Comparison of ENCODE assay signal across 22 cellular contexts in the genomic region with DNA sequence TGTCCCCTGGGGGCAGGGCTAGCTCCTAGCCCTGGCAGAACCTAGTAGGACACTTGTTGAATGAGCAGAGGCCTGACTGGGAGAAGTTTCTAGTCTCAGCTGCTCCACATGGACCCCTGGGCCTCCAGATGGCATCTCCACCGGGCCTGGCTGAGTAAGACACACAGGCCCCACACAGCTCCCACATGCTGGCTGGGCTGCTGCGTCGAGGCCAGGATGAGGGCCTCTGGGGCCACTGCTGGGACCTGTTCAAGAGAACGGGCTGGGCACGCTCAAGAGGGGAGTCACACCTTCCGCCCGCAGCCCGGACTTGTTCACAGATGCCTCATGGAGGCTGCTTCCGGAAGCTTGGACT. TPM values are rescaled to one million over a fixed set of nuclear protein-coding genes. Genes with fewer than 3 reads are reported as not detected.
DNase-seq lines count a peak whose midpoint lies in the region; ATAC-seq, FAIRE-seq and TF ChIP-seq lines count a peak whose summit lies in the region.
"Had no signal": no experiment of that assay in that cellular context is flagged by ENCODE, and none has a peak within 500 bp of the region (broad histone marks: within the 10 kb centered on the region; RNA-seq: fewer than 3 reads in every experiment).

No MANE protein-coding gene starts in this region.

- intact Hi-C loops in Right ventricle myocardium inferior (cut with DNase I) (no loop called here), heart left ventricle (cut with DNase I) (no loop called here), vagina (cut with DNase I) (no loop called here)
- intact Hi-C loops in activated T-helper 2 cell treated with anti-CD3 and anti-CD28 coated beads, Interferon-gamma antibody, Interleukin-2, Interleukin-4, amounts not matched to agents 10 μg/mL and 5 μg/mL and 100 μg/mL, durations not matched to agents 14 hours and 24 hours and 36 hours (cut with micrococcal nuclease): no loop called here

- no peaks in the 10 kb centered on the region for H3K9me3 ChIP-seq in heart left ventricle
- H3K9me3 ChIP-seq in keratinocyte (ENCODE audit: control insufficient read depth, low read depth, low read length): no peaks in the 10 kb centered on the region
- no peaks in the 10 kb centered on the region for H3K9me3 ChIP-seq in vagina
- H3K9me3 ChIP-seq: psoas muscle, testis had no signal

- ATAC-seq in Right ventricle myocardium inferior (no peak), heart left ventricle (no peak), HG03460 (IDR thresholded peaks at IDR 0.05; ENCODE audit: unreplicated experiment) (no peak), GM21447 (IDR thresholded peaks at IDR 0.05; ENCODE audit: unreplicated experiment) (no peak)
- ATAC-seq: activated T-cell treated with anti-CD3 and anti-CD28 coated beads, Interleukin-2, amount 50 U/mL, for 4 hours had no signal

- no peak overlapping the region for H3K9ac ChIP-seq in keratinocyte (ENCODE audit: control insufficient read depth, extremely low read depth, insufficient read depth, low read length)

- H3K4me1 ChIP-seq in heart left ventricle (no peaks in the 10 kb centered on the region), keratinocyte (ENCODE audit: control insufficient read depth, extremely low read depth, insufficient read depth, low read length) (peaks cover 31% of the 10 kb centered on the region), vagina (peaks cover 28% of the 10 kb centered on the region)

- H3K36me3 Mint-ChIP-seq in activated T-helper 2 cell treated with anti-CD3 and anti-CD28 coated beads, Interferon-gamma antibody, Interleukin-2, Interleukin-4, amounts not matched to agents 10 μg/mL and 5 μg/mL and 100 μg/mL, durations not matched to agents 14 hours and 24 hours and 36 hours (ENCODE audit: low read depth): no peaks in the 10 kb centered on the region
- H3K36me3 Mint-ChIP-seq: brain, naive B cell had no signal

- CTCF ChIA-PET in RWPE1 (lab: Yijun Ruan, JAX): interaction anchor here (1.6 kb wide), 1 partner anchor 91 kb away, joined by 4 read pairs; no protein-coding TSS in a partner anchor

- no peaks in the 10 kb centered on the region for H3K27me3 Mint-ChIP-seq in activated T-helper 2 cell treated with anti-CD3 and anti-CD28 coated beads, Interferon-gamma antibody, Interleukin-2, Interleukin-4, amounts not matched to agents 10 μg/mL and 5 μg/mL and 100 μg/mL, durations not matched to agents 14 hours and 24 hours and 36 hours (ENCODE audit: low read depth)
- H3K27me3 Mint-ChIP-seq: activated CD4-positive, alpha-beta T cell treated with anti-CD3 and anti-CD28 coated beads, Interleukin-2, amount 10 ng/mL, durations not matched to agents 7 days and 5 days; naive B cell had no signal

- TF ChIP-seq POLR2A in heart left ventricle (IDR thresholded peaks at IDR 0.05) (no peak), vagina (IDR thresholded peaks at IDR 0.05) (no peak)

- WGBS in heart left ventricle, 4 donors: 84 to 96% (median 94%) methylated on average over 4 to 9 of the region's 9 CpGs

- H3K27ac Mint-ChIP-seq in activated T-helper 2 cell treated with anti-CD3 and anti-CD28 coated beads, Interferon-gamma antibody, Interleukin-2, Interleukin-4, amounts not matched to agents 10 μg/mL and 5 μg/mL and 100 μg/mL, durations not matched to agents 14 hours and 24 hours and 36 hours: no peak overlapping the region

- H3K27ac ChIP-seq in heart left ventricle (no peak overlapping the region), RWPE1 (peak overlapping the region; percentile 92), keratinocyte (ENCODE audit: control insufficient read depth, insufficient read depth, low read length) (peak overlapping the region; percentile 22), vagina (peak overlapping the region; percentile 20)
- H3K27ac ChIP-seq: testis had no signal

- no peak for FAIRE-seq in keratinocyte (lab: Jason Lieb, UNC)

- H3K4me2 ChIP-seq in keratinocyte (ENCODE audit: control insufficient read depth, extremely low read depth, insufficient read depth, low read depth, low read length): peak overlapping the region; percentile 37

- no peak overlapping the region for H3K4me3 ChIP-seq in heart left ventricle
- peak overlapping the region in 1 of 3 experiments; percentile 26 for H3K4me3 ChIP-seq in keratinocyte (ENCODE audit: control insufficient read depth in 2 of 3, extremely low read depth in 1 of 3, insufficient read depth in 2 of 3, low read depth in 1 of 3, low read length in 3 of 3)
- H3K4me3 ChIP-seq in vagina: no peak overlapping the region
- H3K4me3 ChIP-seq: psoas muscle, testis had no signal

- DNase-seq in Right ventricle myocardium inferior (ENCODE audit: missing footprints) (peak; percentile 66), heart left ventricle (no peak), RWPE1 (ENCODE audit: low spot score) (no peak), keratinocyte (ENCODE audit: low read depth, low spot score) (peak; percentile 74), vagina (ENCODE audit: extremely low spot score in 2 of 2) (no peak)
- DNase-seq in activated T-helper 2 cell treated with anti-CD3 and anti-CD28 coated beads, Interferon-gamma antibody, Interleukin-2, Interleukin-4, amounts not matched to agents 10 μg/mL and 5 μg/mL and 100 μg/mL, durations not matched to agents 14 hours and 24 hours and 36 hours (ENCODE audit: low spot score): no peak
- DNase-seq: activated naive CD4-positive, alpha-beta T cell treated with Interleukin-2 at 50 U/mL for 16 hours; activated T-cell treated with anti-CD3 and anti-CD28 coated beads, Interleukin-2, amount 50 U/mL, for 4 hours; naive B cell; NCI-H2081 treated with DMSO at 0.1 percent for 48 hours; occipital lobe; stimulated activated naive CD8-positive, alpha-beta T cell treated with anti-CD3 and anti-CD28 coated beads, Interleukin-15, Interleukin-2, amounts not matched to agents 100 U/mL and 50 U/mL, for 24 hours; testis; WERI-Rb-1 had no signal

- no peaks in the 10 kb centered on the region for H3K9me1 ChIP-seq in keratinocyte (ENCODE audit: control insufficient read depth, extremely low read depth, insufficient read depth, low read length)

- POLR2A ChIA-PET in RWPE1 (lab: Yijun Ruan, JAX; ENCODE audit: low non-redundant PET): no interaction called here

- H3K4me3 Mint-ChIP-seq in activated T-helper 2 cell treated with anti-CD3 and anti-CD28 coated beads, Interferon-gamma antibody, Interleukin-2, Interleukin-4, amounts not matched to agents 10 μg/mL and 5 μg/mL and 100 μg/mL, durations not matched to agents 14 hours and 24 hours and 36 hours (ENCODE audit: low read depth): no peak overlapping the region
- H3K4me3 Mint-ChIP-seq: activated CD4-positive, alpha-beta T cell treated with anti-CD3 and anti-CD28 coated beads, Interleukin-2, amount 10 ng/mL, durations not matched to agents 7 days and 5 days; activated T-cell treated with anti-CD3 and anti-CD28 coated beads, Interleukin-2, amount 50 U/mL, for 4 hours; brain; naive B cell had no signal

- no peak for TF ChIP-seq CTCF in heart left ventricle (IDR thresholded peaks at IDR 0.05)
- TF ChIP-seq CTCF in RWPE1 (conservative IDR thresholded peaks at IDR 0.05; ENCODE audit: low read depth): no peak
- no peak for TF ChIP-seq CTCF in keratinocyte (optimal IDR thresholded peaks at IDR 0.05 in 1 of 3, IDR thresholded peaks at IDR 0.05 in 1 of 3, conservative IDR thresholded peaks at IDR 0.05 in 1 of 3; ENCODE audit: extremely low read depth in 1 of 3, insufficient read depth in 2 of 3, low read length in 3 of 3)
- no peak for TF ChIP-seq CTCF in vagina (IDR thresholded peaks at IDR 0.05)

- no peaks in the 10 kb centered on the region for H3K79me2 ChIP-seq in keratinocyte (ENCODE audit: control insufficient read depth, insufficient read depth, low read length)

- H3K27me3 ChIP-seq in heart left ventricle: no peaks in the 10 kb centered on the region
- H3K27me3 ChIP-seq in keratinocyte (ENCODE audit: control insufficient read depth, extremely low read depth, insufficient read depth, low read length): no peaks in the 10 kb centered on the region
- H3K27me3 ChIP-seq in vagina: no peaks in the 10 kb centered on the region
- H3K27me3 ChIP-seq: testis had no signal

- no peaks in the 10 kb centered on the region for H3K36me3 ChIP-seq in heart left ventricle
- H3K36me3 ChIP-seq in keratinocyte (ENCODE audit: control insufficient read depth in 2 of 2, extremely low read depth in 1 of 2, insufficient read depth in 2 of 2, low read length in 2 of 2): peaks cover 0 to 1% of the 10 kb centered on the region in 2 experiments
- no peaks in the 10 kb centered on the region for H3K36me3 ChIP-seq in vagina
- H3K36me3 ChIP-seq: WERI-Rb-1 had no signal

- H4K20me1 ChIP-seq in keratinocyte (ENCODE audit: control insufficient read depth, extremely low read depth, insufficient read depth, low read length): no peaks in the 10 kb centered on the region

- H2AFZ ChIP-seq in keratinocyte (ENCODE audit: control insufficient read depth, low read length): peak overlapping the region; percentile 49

- H3K4me1 Mint-ChIP-seq in activated T-helper 2 cell treated with anti-CD3 and anti-CD28 coated beads, Interferon-gamma antibody, Interleukin-2, Interleukin-4, amounts not matched to agents 10 μg/mL and 5 μg/mL and 100 μg/mL, durations not matched to agents 14 hours and 24 hours and 36 hours (ENCODE audit: low read depth): no peaks in the 10 kb centered on the region
- H3K4me1 Mint-ChIP-seq: activated CD4-positive, alpha-beta T cell treated with anti-CD3 and anti-CD28 coated beads, Interleukin-2, amount 10 ng/mL, durations not matched to agents 7 days and 5 days had no signal

- no peaks in the 10 kb centered on the region for H3K9me3 Mint-ChIP-seq in activated T-helper 2 cell treated with anti-CD3 and anti-CD28 coated beads, Interferon-gamma antibody, Interleukin-2, Interleukin-4, amounts not matched to agents 10 μg/mL and 5 μg/mL and 100 μg/mL, durations not matched to agents 14 hours and 24 hours and 36 hours
- H3K9me3 Mint-ChIP-seq: activated CD4-positive, alpha-beta T cell treated with anti-CD3 and anti-CD28 coated beads, Interleukin-2, amount 10 ng/mL, durations not matched to agents 7 days and 5 days; activated T-cell treated with anti-CD3 and anti-CD28 coated beads, Interleukin-2, amount 50 U/mL, for 4 hours; naive B cell had no signal

- dilution Hi-C loops in keratinocyte (cut with MboI; ENCODE audit: extremely low pct_ligation_motif_present, low sequenced_read_pairs): no loop called here

RNA-seq across cellular contexts. Expression of gene HGFAC, which starts 4.2 kb away (rescaled TPM):
- total RNA-seq in Right ventricle myocardium inferior (1.5 TPM), heart left ventricle (under 1 TPM in 5 of 9 donors, not detected in 4; 0.19 to 0.65 (median 0.47) TPM), vagina (not detected)
- polyA plus RNA-seq in heart left ventricle (under 1 TPM; 0.11 to 0.73 TPM), keratinocyte (not detected in 3 replicates)
- polyA plus RNA-seq in keratinocyte (2011; ENCODE audit: low read depth): not detected
- polyA plus RNA-seq in keratinocyte (2011; cell fraction: cytosol; rRNA removed): not detected in 2 replicates
- polyA plus RNA-seq in keratinocyte (2011; cell fraction: nucleus; rRNA removed): not detected in 2 replicates
- not detected in 2 replicates for polyA plus RNA-seq in keratinocyte (2012; ENCODE audit: low replicate concordance)
- polyA minus RNA-seq in keratinocyte: not detected in 3 replicates
- not detected for polyA minus RNA-seq in keratinocyte (2011; cell fraction: cytosol; rRNA and poly(A)+ RNA removed)
- polyA minus RNA-seq in keratinocyte (2011; cell fraction: nucleus; rRNA and poly(A)+ RNA removed): not detected in 2 replicates
- not detected in 2 replicates for total RNA-seq in activated T-helper 2 cell treated with anti-CD3 and anti-CD28 coated beads, Interferon-gamma antibody, Interleukin-2, Interleukin-4, amounts not matched to agents 10 μg/mL and 5 μg/mL and 100 μg/mL, durations not matched to agents 14 hours and 24 hours and 36 hours
- total RNA-seq: mesenteric fat pad, NCI-H460 had no signal
- polyA plus RNA-seq: BJ had no signal

RNA-seq across cellular contexts. Expression of gene DOK7, which starts 25.5 kb away (rescaled TPM):
- total RNA-seq in Right ventricle myocardium inferior (35.5 TPM), heart left ventricle (10 to 100 TPM; 27.7 to 75.1 (median 39.7) TPM), vagina (4.7 TPM)
- polyA plus RNA-seq in heart left ventricle (10 to 100 TPM; 59.1 to 89.5 TPM), keratinocyte (0.13 to 0.19 TPM (median 0.13 TPM) in 3 replicates)
- polyA plus RNA-seq in keratinocyte (2011; ENCODE audit: low read depth): not detected
- polyA plus RNA-seq in keratinocyte (2011; cell fraction: cytosol; rRNA removed): 0.07 and 0.16 TPM in 2 replicates
- polyA plus RNA-seq in keratinocyte (2011; cell fraction: nucleus; rRNA removed): 0.27 and 0.32 TPM in 2 replicates
- 0.34 and 0.53 TPM in 2 replicates for polyA plus RNA-seq in keratinocyte (2012; ENCODE audit: low replicate concordance)
- polyA minus RNA-seq in keratinocyte: 0.13 TPM in 1 of 3 replicates, not detected in the others
- polyA minus RNA-seq in keratinocyte (2011; cell fraction: cytosol; rRNA and poly(A)+ RNA removed): not detected
- polyA minus RNA-seq in keratinocyte (2011; cell fraction: nucleus; rRNA and poly(A)+ RNA removed): 0.21 TPM in 1 of 2 replicates, not detected in the other
- total RNA-seq in activated T-helper 2 cell treated with anti-CD3 and anti-CD28 coated beads, Interferon-gamma antibody, Interleukin-2, Interleukin-4, amounts not matched to agents 10 μg/mL and 5 μg/mL and 100 μg/mL, durations not matched to agents 14 hours and 24 hours and 36 hours: not detected in 2 replicates
- total RNA-seq: activated CD4-positive, alpha-beta T cell treated with anti-CD3 and anti-CD28 coated beads, Interleukin-2, amount 10 ng/mL, durations not matched to agents 7 days and 5 days; activated T-cell treated with anti-CD3 and anti-CD28 coated beads, Interleukin-2, amount 50 U/mL, for 4 hours; mesenteric fat pad; occipital lobe had no signal
- polyA plus RNA-seq: BJ had no signal

Comparison
In these comparisons a context has a peak if more than half of its experiments do, and no peak if none do; other contexts are left out.
1. DNase-seq: peak in Right ventricle myocardium inferior (single experiment) and keratinocyte (single experiment); none in heart left ventricle (0 of 5), RWPE1 (single experiment), vagina (0 of 2) and activated T-helper 2 cell treated with anti-CD3 and anti-CD28 coated beads, Interferon-gamma antibody, Interleukin-2, Interleukin-4, amounts not matched to agents 10 μg/mL and 5 μg/mL and 100 μg/mL, durations not matched to agents 14 hours and 24 hours and 36 hours (single experiment).
2. H3K27ac ChIP-seq: peak in RWPE1 (single experiment), keratinocyte (single experiment) and vagina (single experiment); none in heart left ventricle (0 of 12).